ENCODE assay signal across 1 cellular context in the genomic region with DNA sequence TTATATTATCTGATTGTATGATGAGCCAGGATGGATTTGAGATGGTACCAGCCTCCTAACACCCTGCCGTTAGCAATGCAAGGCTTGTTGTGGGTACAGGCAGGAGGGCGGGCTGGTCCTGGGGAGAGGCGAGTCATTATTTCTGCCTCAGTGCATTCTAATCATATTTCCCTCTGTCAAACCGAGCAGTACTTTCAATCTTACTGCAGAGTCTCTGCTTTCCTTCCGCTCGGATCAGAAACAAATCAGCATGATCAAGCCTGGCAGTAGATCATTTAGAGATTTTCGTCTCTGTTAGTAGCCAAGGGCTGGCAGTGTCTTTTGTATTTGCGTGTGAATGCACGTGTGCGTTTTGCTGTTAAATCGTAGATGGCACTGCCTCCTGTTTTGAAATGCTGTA.
TF ChIP-seq lines count a peak whose summit lies in the region.

No MANE protein-coding gene starts in this region.

TF ChIP-seq in SK-N-SH treated with all-trans-retinoic acid at 6 μM for 48 hours, 23 proteins besides CTCF, POLR2A, EP300 and RAD21 (continued from another document):
- TF ChIP-seq, protein P1, sequence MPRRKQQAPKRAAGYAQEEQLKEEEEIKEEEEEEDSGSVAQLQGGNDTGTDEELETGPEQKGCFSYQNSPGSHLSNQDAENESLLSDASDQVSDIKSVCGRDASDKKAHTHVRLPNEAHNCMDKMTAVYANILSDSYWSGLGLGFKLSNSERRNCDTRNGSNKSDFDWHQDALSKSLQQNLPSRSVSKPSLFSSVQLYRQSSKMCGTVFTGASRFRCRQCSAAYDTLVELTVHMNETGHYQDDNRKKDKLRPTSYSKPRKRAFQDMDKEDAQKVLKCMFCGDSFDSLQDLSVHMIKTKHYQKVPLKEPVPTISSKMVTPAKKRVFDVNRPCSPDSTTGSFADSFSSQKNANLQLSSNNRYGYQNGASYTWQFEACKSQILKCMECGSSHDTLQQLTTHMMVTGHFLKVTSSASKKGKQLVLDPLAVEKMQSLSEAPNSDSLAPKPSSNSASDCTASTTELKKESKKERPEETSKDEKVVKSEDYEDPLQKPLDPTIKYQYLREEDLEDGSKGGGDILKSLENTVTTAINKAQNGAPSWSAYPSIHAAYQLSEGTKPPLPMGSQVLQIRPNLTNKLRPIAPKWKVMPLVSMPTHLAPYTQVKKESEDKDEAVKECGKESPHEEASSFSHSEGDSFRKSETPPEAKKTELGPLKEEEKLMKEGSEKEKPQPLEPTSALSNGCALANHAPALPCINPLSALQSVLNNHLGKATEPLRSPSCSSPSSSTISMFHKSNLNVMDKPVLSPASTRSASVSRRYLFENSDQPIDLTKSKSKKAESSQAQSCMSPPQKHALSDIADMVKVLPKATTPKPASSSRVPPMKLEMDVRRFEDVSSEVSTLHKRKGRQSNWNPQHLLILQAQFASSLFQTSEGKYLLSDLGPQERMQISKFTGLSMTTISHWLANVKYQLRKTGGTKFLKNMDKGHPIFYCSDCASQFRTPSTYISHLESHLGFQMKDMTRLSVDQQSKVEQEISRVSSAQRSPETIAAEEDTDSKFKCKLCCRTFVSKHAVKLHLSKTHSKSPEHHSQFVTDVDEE (CRISPR knock-in tag; IDR thresholded peaks at IDR 0.05), result no peak
- TF ChIP-seq OSR1 (CRISPR knock-in tag; IDR thresholded peaks at IDR 0.05), result no peak
- no peak for TF ChIP-seq ZFP30 (CRISPR knock-in tag; IDR thresholded peaks at IDR 0.05)
- no peak for TF ChIP-seq TOX (CRISPR knock-in tag; IDR thresholded peaks at IDR 0.05; ENCODE audit: borderline replicate concordance)
- no peak for TF ChIP-seq ESRRG (CRISPR knock-in tag; IDR thresholded peaks at IDR 0.05)
- TF ChIP-seq PPARA (CRISPR knock-in tag; IDR thresholded peaks at IDR 0.05; ENCODE audit: borderline replicate concordance), result no peak
- TF ChIP-seq ZNF70 (CRISPR knock-in tag; IDR thresholded peaks at IDR 0.05), result no peak
- TF ChIP-seq ZFP3 (CRISPR knock-in tag; IDR thresholded peaks at IDR 0.05), result no peak
- no peak for TF ChIP-seq SNAI2 (CRISPR knock-in tag; IDR thresholded peaks at IDR 0.05)
